In genomic region chr12:100793182-100793581, GRCh38 we compare ENCODE assay signal across 19 cellular contexts. TPM values are rescaled to one million over a fixed set of nuclear protein-coding genes. Genes with fewer than 3 reads are reported as not detected.
A peak's percentile ranks its signal among the peaks of the same experiment; 100 is the strongest.
DNase-seq lines count a peak whose midpoint lies in the region; ATAC-seq and TF ChIP-seq lines count a peak whose summit lies in the region.
"Had no signal": no experiment of that assay in that cellular context is flagged by ENCODE, and none has a peak within 500 bp of the region (broad histone marks: within the 10 kb centered on the region; RNA-seq: fewer than 3 reads in every experiment).

No MANE protein-coding gene starts in this region.

- POLR2A ChIA-PET in SK-N-SH (lab: Yijun Ruan, JAX): no interaction called here

- TF ChIP-seq CTCF in SK-N-SH (IDR thresholded peaks at IDR 0.05): no peak
- no peak for TF ChIP-seq CTCF in fibroblast of mammary gland (conservative IDR thresholded peaks at IDR 0.05; ENCODE audit: control insufficient read depth, insufficient read depth, low read depth, low read length)
- no peak for TF ChIP-seq CTCF in tibial artery (IDR thresholded peaks at IDR 0.05)

- H3K36me3 ChIP-seq in SK-N-SH (replicated peaks in 1 of 2; ENCODE audit: control insufficient read depth in 1 of 2, insufficient read depth in 2 of 2, low read length in 1 of 2) (no peaks in the 10 kb centered on the region), skeletal muscle satellite cell (ENCODE audit: insufficient read depth, low read length) (no peaks in the 10 kb centered on the region), tibial artery (no peaks in the 10 kb centered on the region)

- H3K27me3 ChIP-seq in SK-N-SH (ENCODE audit: insufficient read depth) (no peaks in the 10 kb centered on the region), skeletal muscle satellite cell (ENCODE audit: control insufficient read depth, insufficient read depth, low read length) (no peaks in the 10 kb centered on the region), tibial artery (peaks cover 0 to 4% of the 10 kb centered on the region in 2 donors)

- H3K27ac ChIP-seq in SK-N-SH (ENCODE audit: low read depth in 2 of 2, low read length in 1 of 2) (peak overlapping the region in 1 of 2 experiments; percentile 3; a peak in 1 of 4 replicates), tibial artery (no peak overlapping the region)
- H3K27ac ChIP-seq: PC-9 had no signal

- H3K4me2 ChIP-seq in SK-N-SH (no peak overlapping the region), skeletal muscle satellite cell (ENCODE audit: low read length) (peak overlapping the region; percentile 25)
- H3K4me2 ChIP-seq: PC-9 had no signal

- peaks cover 7% of the 10 kb centered on the region for H3F3A ChIP-seq in SK-N-SH (replicated peaks; ENCODE audit: insufficient read depth)

- H3K4me1 ChIP-seq in SK-N-SH (ENCODE audit: control insufficient read depth in 1 of 2, insufficient read depth in 2 of 2, low read depth in 1 of 2, low read length in 1 of 2) (peaks cover 0 to 2% of the 10 kb centered on the region in 2 experiments; a peak in 2 of 4 replicates), skeletal muscle satellite cell (ENCODE audit: control insufficient read depth, insufficient read depth, low read length) (peaks cover 8% of the 10 kb centered on the region), tibial artery (peaks cover 0 to 9% (median 0%) of the 10 kb centered on the region in 4 donors)

- CTCF ChIA-PET in SK-N-SH (lab: Yijun Ruan, JAX): no interaction called here

- H2AFZ ChIP-seq in SK-N-SH (ENCODE audit: low read depth): no peak overlapping the region
- H2AFZ ChIP-seq: PC-9 had no signal

- DNase-seq in ELR (ENCODE audit: low read depth) (peak; percentile 65), SK-N-SH (no peak), fibroblast of mammary gland (ENCODE audit: low read depth) (peak; percentile 70), RPMI8226 (no peak), tibial artery (no peak)
- DNase-seq: activated B cell treated with CpG ODN at 0.5 μM for 24 hours; activated gamma-delta T cell treated with Interleukin-2 at 50 U/mL for 16 hours; DMS53; H7; naive thymus-derived CD8-positive, alpha-beta T cell; NCI-H2107; NCI-H526 treated with DMSO at 0.1 percent for 48 hours; PC-9; substantia nigra had no signal

- WGBS in SK-N-SH (ENCODE audit: low lambda C conversion rate): 16% methylated on average over 2 of the region's 2 CpGs

- H3K9me2 ChIP-seq in SK-N-SH: no peaks in the 10 kb centered on the region

- H3K9ac ChIP-seq in SK-N-SH (no peak overlapping the region), skeletal muscle satellite cell (ENCODE audit: low read depth, low read length) (no peak overlapping the region)

- no peak overlapping the region for H3K4me3 ChIP-seq in SK-N-SH (ENCODE audit: low read depth in 2 of 2, low read length in 1 of 2)
- H3K4me3 ChIP-seq in fibroblast of mammary gland (ENCODE audit: control insufficient read depth, low read depth, low read length): no peak overlapping the region
- no peak overlapping the region for H3K4me3 ChIP-seq in skeletal muscle satellite cell (ENCODE audit: low read length)
- H3K4me3 ChIP-seq in tibial artery: no peak overlapping the region
- H3K4me3 ChIP-seq: PC-9 had no signal

- no peaks in the 10 kb centered on the region for H3K79me2 ChIP-seq in SK-N-SH (ENCODE audit: insufficient read depth)

- H4K20me1 ChIP-seq in SK-N-SH (ENCODE audit: insufficient read depth): no peaks in the 10 kb centered on the region

- no peak for TF ChIP-seq EP300 in SK-N-SH (IDR thresholded peaks at IDR 0.05; ENCODE audit: borderline replicate concordance in 1 of 2, low read depth in 1 of 2, low read length in 1 of 2)

- intact Hi-C loops in tibial artery (cut with DNase I; ENCODE audit: low total_unique reads): no loop called here

- ATAC-seq in GM21381 (IDR thresholded peaks at IDR 0.05; ENCODE audit: unreplicated experiment): no peak
- ATAC-seq in HG02759 (IDR thresholded peaks at IDR 0.05; ENCODE audit: unreplicated experiment): no peak
- ATAC-seq: HepG2; naive thymus-derived CD8-positive, alpha-beta T cell had no signal

- H3K9me3 ChIP-seq in SK-N-SH (no peaks in the 10 kb centered on the region), skeletal muscle satellite cell (replicated peaks; ENCODE audit: low read length) (no peaks in the 10 kb centered on the region), tibial artery (no peaks in the 10 kb centered on the region)

- no peak for TF ChIP-seq RAD21 in SK-N-SH (IDR thresholded peaks at IDR 0.05; ENCODE audit: low read length)

TF ChIP-seq in SK-N-SH, 30 proteins besides CTCF, POLR2A, EP300 and RAD21:
- TF ChIP-seq TCF12 (IDR thresholded peaks at IDR 0.05) (no peak), JUND (IDR thresholded peaks at IDR 0.05) (peak; percentile 13; the same call in 1 of the 2 replicates)

RNA-seq across cellular contexts. Expression of gene ANO4, which starts 1.4 kb away (rescaled TPM):
- 9.4 and 14.1 TPM in 2 replicates for polyA plus RNA-seq in SK-N-SH (2012; rRNA removed)
- polyA plus RNA-seq in SK-N-SH (2012; cell fraction: cytosol; rRNA removed): 12.0 and 12.1 TPM in 2 replicates
- polyA plus RNA-seq in SK-N-SH (2012; cell fraction: nucleus; rRNA removed): 9.1 and 18.5 TPM in 2 replicates
- total RNA-seq in skeletal muscle satellite cell (2012; rRNA removed): 3.0 and 9.2 TPM in 2 replicates
- total RNA-seq: activated B cell treated with CpG ODN at 0.5 μM for 24 hours; HepG2; naive thymus-derived CD8-positive, alpha-beta T cell; PC-9 had no signal
- polyA plus RNA-seq: CD14-positive monocyte; HepG2; naive thymus-derived CD8-positive, alpha-beta T cell had no signal

Comparison
In these comparisons a context has a peak if more than half of its experiments do, and no peak if none do; other contexts are left out.
1. DNase-seq: peak in ELR (single experiment) and fibroblast of mammary gland (single experiment); none in SK-N-SH (single experiment), RPMI8226 (single experiment) and tibial artery (0 of 2).